ENCODE assay signal across 8 cellular contexts in genomic region chr9:105063665-105064247, GRCh38.
A peak's percentile ranks its signal among the peaks of the same experiment; 100 is the strongest.
DNase-seq lines count a peak whose midpoint lies in the region; ATAC-seq and TF ChIP-seq lines count a peak whose summit lies in the region.
"Had no signal": no experiment of that assay in that cellular context is flagged by ENCODE, and none has a peak within 500 bp of the region (broad histone marks: within the 10 kb centered on the region; RNA-seq: fewer than 3 reads in every experiment).

No MANE protein-coding gene starts in this region.

- peaks cover 22 to 37% of the 10 kb centered on the region in 2 donors for H3K4me1 ChIP-seq in duodenal mucosa (ENCODE audit: control insufficient read depth in 1 of 2, insufficient read depth in 2 of 2, low read length in 2 of 2)
- peaks cover 0 to 11% of the 10 kb centered on the region in 2 donors for H3K4me1 ChIP-seq in naive thymus-derived CD4-positive, alpha-beta T cell (ENCODE audit: control insufficient read depth in 2 of 2, insufficient read depth in 2 of 2, low read length in 2 of 2)

- H3K27ac Mint-ChIP-seq in naive thymus-derived CD4-positive, alpha-beta T cell: no peak overlapping the region
- no peak overlapping the region for H3K27ac Mint-ChIP-seq in activated T-helper 2 cell treated with anti-CD3 and anti-CD28 coated beads, Interferon-gamma antibody, Interleukin-2, Interleukin-4, amounts not matched to agents 10 μg/mL and 5 μg/mL and 100 μg/mL, durations not matched to agents 14 hours and 24 hours and 36 hours

- no peaks in the 10 kb centered on the region for H3K9me3 Mint-ChIP-seq in naive thymus-derived CD4-positive, alpha-beta T cell
- H3K9me3 Mint-ChIP-seq in activated T-helper 2 cell treated with anti-CD3 and anti-CD28 coated beads, Interferon-gamma antibody, Interleukin-2, Interleukin-4, amounts not matched to agents 10 μg/mL and 5 μg/mL and 100 μg/mL, durations not matched to agents 14 hours and 24 hours and 36 hours: no peaks in the 10 kb centered on the region

- H3K9ac ChIP-seq in duodenal mucosa (ENCODE audit: low read depth in 1 of 2, low read length in 2 of 2): no peak overlapping the region
- H3K9ac ChIP-seq: parathyroid adenoma had no signal

- TF ChIP-seq CTCF in GM10248 (IDR thresholded peaks at IDR 0.05; ENCODE audit: control extremely low read depth, extremely low read depth, low read depth, missing control alignments): no peak

- no peaks in the 10 kb centered on the region for H3K27me3 ChIP-seq in duodenal mucosa (ENCODE audit: control insufficient read depth in 1 of 2, insufficient read depth in 2 of 2, low read length in 2 of 2)
- no peaks in the 10 kb centered on the region for H3K27me3 ChIP-seq in naive thymus-derived CD4-positive, alpha-beta T cell (ENCODE audit: control insufficient read depth in 2 of 2, insufficient read depth in 2 of 2, low read length in 2 of 2)

- H3K4me3 ChIP-seq in duodenal mucosa (ENCODE audit: low read depth in 1 of 2, low read length in 2 of 2): peak overlapping the region; percentile 32 to 45
- H3K4me3 ChIP-seq in naive thymus-derived CD4-positive, alpha-beta T cell (ENCODE audit: low read length): no peak overlapping the region

- no peaks in the 10 kb centered on the region for H3K9me3 ChIP-seq in duodenal mucosa (ENCODE audit: control insufficient read depth in 1 of 2, low read length in 2 of 2)
- no peaks in the 10 kb centered on the region for H3K9me3 ChIP-seq in naive thymus-derived CD4-positive, alpha-beta T cell (ENCODE audit: control insufficient read depth in 2 of 3, low read length in 3 of 3)

- peaks cover 0 to 5% (median 0%) of the 10 kb centered on the region in 5 donors for H3K27me3 Mint-ChIP-seq in naive thymus-derived CD4-positive, alpha-beta T cell
- no peaks in the 10 kb centered on the region for H3K27me3 Mint-ChIP-seq in activated T-helper 2 cell treated with anti-CD3 and anti-CD28 coated beads, Interferon-gamma antibody, Interleukin-2, Interleukin-4, amounts not matched to agents 10 μg/mL and 5 μg/mL and 100 μg/mL, durations not matched to agents 14 hours and 24 hours and 36 hours (ENCODE audit: low read depth)

- peak overlapping the region; percentile 58 for H3K27ac ChIP-seq in duodenal mucosa (ENCODE audit: low read depth, low read length)
- no peak overlapping the region for H3K27ac ChIP-seq in naive thymus-derived CD4-positive, alpha-beta T cell (ENCODE audit: low read depth, low read length)
- H3K27ac ChIP-seq: parathyroid adenoma had no signal

- peak; percentile 54 for ATAC-seq in GM19452 (IDR thresholded peaks at IDR 0.05; ENCODE audit: unreplicated experiment)
- peak; percentile 44 for ATAC-seq in naive thymus-derived CD4-positive, alpha-beta T cell

- H3K36me3 Mint-ChIP-seq in naive thymus-derived CD4-positive, alpha-beta T cell: no peaks in the 10 kb centered on the region
- H3K36me3 Mint-ChIP-seq in activated T-helper 2 cell treated with anti-CD3 and anti-CD28 coated beads, Interferon-gamma antibody, Interleukin-2, Interleukin-4, amounts not matched to agents 10 μg/mL and 5 μg/mL and 100 μg/mL, durations not matched to agents 14 hours and 24 hours and 36 hours (ENCODE audit: low read depth): no peaks in the 10 kb centered on the region

- intact Hi-C loops in naive thymus-derived CD4-positive, alpha-beta T cell (cut with micrococcal nuclease): no loop called here
- intact Hi-C loops in activated T-helper 2 cell treated with anti-CD3 and anti-CD28 coated beads, Interferon-gamma antibody, Interleukin-2, Interleukin-4, amounts not matched to agents 10 μg/mL and 5 μg/mL and 100 μg/mL, durations not matched to agents 14 hours and 24 hours and 36 hours (cut with micrococcal nuclease): no loop called here

- no peak overlapping the region for H3K4me3 Mint-ChIP-seq in naive thymus-derived CD4-positive, alpha-beta T cell
- no peak overlapping the region for H3K4me3 Mint-ChIP-seq in activated T-helper 2 cell treated with anti-CD3 and anti-CD28 coated beads, Interferon-gamma antibody, Interleukin-2, Interleukin-4, amounts not matched to agents 10 μg/mL and 5 μg/mL and 100 μg/mL, durations not matched to agents 14 hours and 24 hours and 36 hours (ENCODE audit: low read depth)

- DNase-seq in LHCN-M2 (ENCODE audit: low read depth) (peak; percentile 75), occipital lobe (lab: John Stamatoyannopoulos, UW) (no peak), GM10248 (ENCODE audit: extremely low spot score) (no peak)
- DNase-seq in naive thymus-derived CD4-positive, alpha-beta T cell: no peak
- no peak for DNase-seq in activated T-helper 2 cell treated with anti-CD3 and anti-CD28 coated beads, Interferon-gamma antibody, Interleukin-2, Interleukin-4, amounts not matched to agents 10 μg/mL and 5 μg/mL and 100 μg/mL, durations not matched to agents 14 hours and 24 hours and 36 hours (ENCODE audit: low spot score)

- H3K36me3 ChIP-seq in duodenal mucosa (ENCODE audit: control insufficient read depth in 1 of 2, insufficient read depth in 2 of 2, low read length in 2 of 2): no peaks in the 10 kb centered on the region
- no peaks in the 10 kb centered on the region for H3K36me3 ChIP-seq in naive thymus-derived CD4-positive, alpha-beta T cell (ENCODE audit: control insufficient read depth in 2 of 3, insufficient read depth in 3 of 3, low read length in 3 of 3)

- CTCF ChIA-PET in naive thymus-derived CD4-positive, alpha-beta T cell (lab: Charles Lee): no interaction called here
- CTCF ChIA-PET in GM10248 (lab: Yijun Ruan, JAX): no interaction called here

- POLR2A ChIA-PET in naive thymus-derived CD4-positive, alpha-beta T cell (lab: Charles Lee): no interaction called here
- POLR2A ChIA-PET in GM10248 (lab: Yijun Ruan, JAX): no interaction called here

- H3K4me1 Mint-ChIP-seq in naive thymus-derived CD4-positive, alpha-beta T cell: peaks cover 3 to 29% (median 16%) of the 10 kb centered on the region in 7 donors
- H3K4me1 Mint-ChIP-seq in activated T-helper 2 cell treated with anti-CD3 and anti-CD28 coated beads, Interferon-gamma antibody, Interleukin-2, Interleukin-4, amounts not matched to agents 10 μg/mL and 5 μg/mL and 100 μg/mL, durations not matched to agents 14 hours and 24 hours and 36 hours (ENCODE audit: low read depth): no peaks in the 10 kb centered on the region
